In the genomic region with DNA sequence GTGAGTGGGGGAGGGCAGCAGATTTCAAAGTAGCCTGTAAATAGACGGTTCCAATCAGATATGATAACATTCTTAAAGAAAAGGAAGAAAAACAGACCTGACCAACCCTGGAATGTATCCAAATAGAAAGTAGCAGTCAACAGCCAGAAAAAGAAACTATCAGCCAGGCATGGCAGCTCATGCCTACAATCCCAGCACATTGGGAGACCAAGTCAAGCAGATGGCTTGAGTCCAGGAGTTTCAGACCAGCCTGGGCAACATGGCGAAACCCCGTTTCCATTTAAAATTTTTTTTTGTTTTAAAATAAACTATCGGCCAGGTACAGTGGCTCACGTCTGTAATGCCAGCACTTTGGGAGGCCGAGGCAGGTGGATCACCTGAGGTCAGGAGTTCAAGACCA, we compare ENCODE assay signal across 22 cellular contexts.
DNase-seq lines count a peak whose midpoint lies in the region; ATAC-seq, FAIRE-seq and TF ChIP-seq lines count a peak whose summit lies in the region.
"Had no signal": no experiment of that assay in that cellular context is flagged by ENCODE, and none has a peak within 500 bp of the region (broad histone marks: within the 10 kb centered on the region; RNA-seq: fewer than 3 reads in every experiment).

No MANE protein-coding gene starts in this region.

- H2AFZ ChIP-seq in Karpas-422 (ENCODE audit: low read length), result no peak overlapping the region
- no peak overlapping the region for H2AFZ ChIP-seq in endothelial cell of umbilical vein (ENCODE audit: low read depth, low read length)

- H4K20me1 ChIP-seq in Karpas-422 (ENCODE audit: insufficient read depth, low read depth, low read length) (no peaks in the 10 kb centered on the region), endothelial cell of umbilical vein (replicated peaks; ENCODE audit: control insufficient read depth, extremely low read depth, insufficient read depth, low read length) (no peaks in the 10 kb centered on the region)

- H3K9ac ChIP-seq in Karpas-422 (ENCODE audit: low read length) (no peak overlapping the region), endothelial cell of umbilical vein (replicated peaks; ENCODE audit: extremely low read depth, insufficient read depth, low read length) (no peak overlapping the region)
- H3K9ac ChIP-seq: BLaER1 treated with 17β-estradiol and CSF1 and Interleukin-3, amounts not matched to agents 10 nM and 100 nM had no signal

- no peak for TF ChIP-seq POLR2A in A549 (IDR thresholded peaks at IDR 0.05; ENCODE audit: low read length)
- TF ChIP-seq POLR2A in endothelial cell of umbilical vein (IDR thresholded peaks at IDR 0.05; ENCODE audit: low read depth, low read length), result no peak
- TF ChIP-seq POLR2A in thyroid gland (IDR thresholded peaks at IDR 0.05), result no peak
- no peak for TF ChIP-seq POLR2A in heart left ventricle (IDR thresholded peaks at IDR 0.05)

- dilution Hi-C loops in endothelial cell of umbilical vein (cut with MboI; ENCODE audit: extremely low pct_ligation_motif_present, low sequenced_read_pairs), result no loop called here

- peak; percentile 49 for FAIRE-seq in A549 (lab: Jason Lieb, UNC)
- no peak for FAIRE-seq in endothelial cell of umbilical vein (lab: Jason Lieb, UNC)
- FAIRE-seq: A204.1, D721Med, GM12878, GM12892, GM18507 had no signal

- WGBS in A549 (ENCODE audit: missing lambda C conversion rate), result 92% methylated on average over 6 of the region's 6 CpGs
- 31 to 52% methylated on average over 5 to 6 of the region's 6 CpGs for WGBS in thyroid gland, 2 donors
- WGBS in heart left ventricle, 4 donors, result 79 to 87% (median 85%) methylated on average over 6 of the region's 6 CpGs

- no peaks in the 10 kb centered on the region for H3K9me1 ChIP-seq in endothelial cell of umbilical vein (replicated peaks; ENCODE audit: control insufficient read depth, extremely low read depth, insufficient read depth, low read length)

- intact Hi-C loops in endothelial cell of umbilical vein (cut with micrococcal nuclease), result no loop called here
- intact Hi-C loops in thyroid gland (cut with DNase I), result no loop called here
- intact Hi-C loops in heart left ventricle (cut with DNase I), result no loop called here

- H3K4me1 ChIP-seq in A549, result peaks cover 4% of the 10 kb centered on the region; the same call in 1 of the 3 replicates
- no peaks in the 10 kb centered on the region for H3K4me1 ChIP-seq in Karpas-422 (ENCODE audit: low read length)
- no peaks in the 10 kb centered on the region for H3K4me1 ChIP-seq in endothelial cell of umbilical vein (ENCODE audit: control insufficient read depth, extremely low read depth, insufficient read depth, low read length)
- no peaks in the 10 kb centered on the region for H3K4me1 ChIP-seq in thyroid gland
- no peaks in the 10 kb centered on the region for H3K4me1 ChIP-seq in heart left ventricle
- H3K4me1 ChIP-seq: BLaER1 treated with 17β-estradiol and CSF1 and Interleukin-3, amounts not matched to agents 10 nM and 100 nM; Caco-2 had no signal

- H3K36me3 ChIP-seq in Karpas-422 (ENCODE audit: insufficient read depth, low read length) (peaks cover 15% of the 10 kb centered on the region; the same call in 1 of the 2 replicates), endothelial cell of umbilical vein (ENCODE audit: control insufficient read depth in 2 of 2, extremely low read depth in 1 of 2, insufficient read depth in 2 of 2, low read length in 2 of 2) (no peaks in the 10 kb centered on the region), thyroid gland (no peaks in the 10 kb centered on the region), heart left ventricle (peaks cover 0 to 79% (median 28%) of the 10 kb centered on the region in 9 donors)

- no peaks in the 10 kb centered on the region for H3K9me3 ChIP-seq in A549
- H3K9me3 ChIP-seq in Karpas-422 (ENCODE audit: low read length), result no peaks in the 10 kb centered on the region
- H3K9me3 ChIP-seq in endothelial cell of umbilical vein (replicated peaks; ENCODE audit: control insufficient read depth, insufficient read depth, low read length), result no peaks in the 10 kb centered on the region
- no peaks in the 10 kb centered on the region for H3K9me3 ChIP-seq in thyroid gland
- no peaks in the 10 kb centered on the region for H3K9me3 ChIP-seq in heart left ventricle
- H3K9me3 ChIP-seq: BLaER1 treated with 17β-estradiol and CSF1 and Interleukin-3, amounts not matched to agents 10 nM and 100 nM; Caco-2 had no signal

- ATAC-seq in A549 (no peak), heart left ventricle (no peak)
- ATAC-seq: CD8-positive, alpha-beta T cell; GM12878 had no signal

- H3K4me3 ChIP-seq in A549, result no peak overlapping the region
- no peak overlapping the region for H3K4me3 ChIP-seq in Karpas-422 (ENCODE audit: low read length)
- no peak overlapping the region for H3K4me3 ChIP-seq in endothelial cell of umbilical vein (replicated peaks in 1 of 3; ENCODE audit: insufficient read depth in 1 of 3, low read depth in 1 of 3, low read length in 3 of 3)
- H3K4me3 ChIP-seq in thyroid gland (replicated peaks in 1 of 3), result no peak overlapping the region
- no peak overlapping the region for H3K4me3 ChIP-seq in heart left ventricle
- H3K4me3 ChIP-seq: BLaER1 treated with 17β-estradiol and CSF1 and Interleukin-3, amounts not matched to agents 10 nM and 100 nM; GM12878 had no signal

- CTCF ChIA-PET in A549 (lab: Yijun Ruan, JAX), result no interaction called here
- CTCF ChIA-PET in endothelial cell of umbilical vein (lab: Charles Lee), result no interaction called here

- H3K27me3 ChIP-seq in Karpas-422 (ENCODE audit: low read length) (no peaks in the 10 kb centered on the region), endothelial cell of umbilical vein (ENCODE audit: control insufficient read depth in 2 of 2, insufficient read depth in 2 of 2, low read length in 2 of 2) (no peaks in the 10 kb centered on the region), thyroid gland (no peaks in the 10 kb centered on the region), heart left ventricle (no peaks in the 10 kb centered on the region)

- no peak overlapping the region for H3K27ac ChIP-seq in A549
- H3K27ac ChIP-seq in Karpas-422 (ENCODE audit: low read length), result no peak overlapping the region
- no peak overlapping the region for H3K27ac ChIP-seq in endothelial cell of umbilical vein (ENCODE audit: insufficient read depth, low read depth, low read length)
- peak overlapping the region in 1 of 3 donors; percentile 13 for H3K27ac ChIP-seq in thyroid gland
- no peak overlapping the region for H3K27ac ChIP-seq in heart left ventricle
- H3K27ac ChIP-seq: BLaER1 treated with 17β-estradiol and CSF1 and Interleukin-3, amounts not matched to agents 10 nM and 100 nM; C4-2B had no signal

- H3K79me2 ChIP-seq in Karpas-422 (ENCODE audit: low read length) (no peaks in the 10 kb centered on the region), endothelial cell of umbilical vein (ENCODE audit: control insufficient read depth, insufficient read depth, low read length) (no peaks in the 10 kb centered on the region)

- DNase-seq in A549 (ENCODE audit: low read depth in 1 of 2, low spot score in 1 of 2), result no peak
- peak; percentile 27 for DNase-seq in Karpas-422
- DNase-seq in endothelial cell of umbilical vein (ENCODE audit: low read depth, low spot score), result peak; percentile 35
- peak; percentile 61 to 62 for DNase-seq in thyroid gland
- no peak for DNase-seq in heart left ventricle
- DNase-seq in G401 (ENCODE audit: low spot score), result no peak
- DNase-seq in stimulated activated CD4-positive, alpha-beta T cell treated with anti-CD3 and anti-CD28 coated beads, Interleukin-2, amount 100 ng/mL, for 24 hours, result no peak
- DNase-seq: 8988T; AML-193; Caco-2; Calu3; CD4-positive, alpha-beta T cell; CD8-positive, alpha-beta T cell; DMS79 treated with DMSO at 0.1 percent for 48 hours; GDM1 had no signal

- TF ChIP-seq CTCF in A549 (IDR thresholded peaks at IDR 0.05) (no peak), endothelial cell of umbilical vein (IDR thresholded peaks at IDR 0.05; ENCODE audit: extremely low read depth in 1 of 2, insufficient read depth in 1 of 2, low read depth in 1 of 2, low read length in 2 of 2) (no peak), thyroid gland (IDR thresholded peaks at IDR 0.05) (no peak), heart left ventricle (IDR thresholded peaks at IDR 0.05) (no peak)

- no peak for TF ChIP-seq RAD21 in A549 (conservative IDR thresholded peaks at IDR 0.05 in 1 of 2, IDR thresholded peaks at IDR 0.05 in 1 of 2)

- H3K4me2 ChIP-seq in A549 (no peak overlapping the region), Karpas-422 (ENCODE audit: low read depth, low read length, poor library complexity, severe bottlenecking) (no peak overlapping the region), endothelial cell of umbilical vein (ENCODE audit: insufficient read depth, low read length) (no peak overlapping the region)
- H3K4me2 ChIP-seq: BLaER1 treated with 17β-estradiol and CSF1 and Interleukin-3, amounts not matched to agents 10 nM and 100 nM had no signal

- no TSS peak for BruUV-seq in endothelial cell of umbilical vein (replicated peaks; lab: Mats Ljungman, UMichigan)

- no peaks in the 10 kb centered on the region for H3K9me2 ChIP-seq in Karpas-422 (replicated peaks; ENCODE audit: insufficient read depth, low read length)

- TF ChIP-seq EP300 in A549 (IDR thresholded peaks at IDR 0.05), result no peak

- POLR2A ChIA-PET in A549 (lab: Yijun Ruan, JAX) (no interaction called here), endothelial cell of umbilical vein (lab: Charles Lee) (no interaction called here)

- in situ Hi-C loops in G401 (cut with HindIII; ENCODE audit: low sequenced_read_pairs), result no loop called here

TF ChIP-seq in A549, 52 proteins besides CTCF, POLR2A, EP300 and RAD21:
- no peak for TF ChIP-seq HOXA7 (CRISPR knock-in tag; IDR thresholded peaks at IDR 0.05)
- TF ChIP-seq TFCP2L1 (CRISPR knock-in tag; IDR thresholded peaks at IDR 0.05), result no peak
- TF ChIP-seq HOXB5 (CRISPR knock-in tag; IDR thresholded peaks at IDR 0.05), result no peak

TF ChIP-seq in endothelial cell of umbilical vein, 7 proteins besides CTCF, POLR2A, EP300 and RAD21:
- no peak for TF ChIP-seq MYC (IDR thresholded peaks at IDR 0.05; ENCODE audit: low read depth, low read length)
- TF ChIP-seq, protein P1, sequence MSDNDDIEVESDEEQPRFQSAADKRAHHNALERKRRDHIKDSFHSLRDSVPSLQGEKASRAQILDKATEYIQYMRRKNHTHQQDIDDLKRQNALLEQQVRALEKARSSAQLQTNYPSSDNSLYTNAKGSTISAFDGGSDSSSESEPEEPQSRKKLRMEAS (IDR thresholded peaks at IDR 0.05; ENCODE audit: insufficient read depth, insufficient read length), result no peak
- TF ChIP-seq GATA2 (IDR thresholded peaks at IDR 0.05; ENCODE audit: insufficient read depth, insufficient read length, low read depth, low read length), result no peak
- TF ChIP-seq POLR2AphosphoS5 (IDR thresholded peaks at IDR 0.05; ENCODE audit: insufficient read depth, low read depth, low read length), result no peak
- TF ChIP-seq JUN (IDR thresholded peaks at IDR 0.05; ENCODE audit: borderline replicate concordance, insufficient read depth, insufficient read length, low read depth), result no peak
- TF ChIP-seq FOS (IDR thresholded peaks at IDR 0.05; ENCODE audit: borderline replicate concordance, insufficient read depth, low read length), result no peak
- no peak for TF ChIP-seq EZH2 (IDR thresholded peaks at IDR 0.05; ENCODE audit: borderline replicate concordance, low read depth, low read length, severe bottlenecking)

Comparison
In these comparisons a context has a peak if more than half of its experiments do, and no peak if none do; other contexts are left out.
1. DNase-seq: peak in Karpas-422 (single experiment), endothelial cell of umbilical vein (single experiment) and thyroid gland (2 of 2); none in A549 (0 of 2), heart left ventricle (0 of 5), G401 (single experiment) and stimulated activated CD4-positive, alpha-beta T cell treated with anti-CD3 and anti-CD28 coated beads, Interleukin-2, amount 100 ng/mL, for 24 hours (0 of 2).